Comparison of ENCODE assay signal across 12 cellular contexts in the genomic region with DNA sequence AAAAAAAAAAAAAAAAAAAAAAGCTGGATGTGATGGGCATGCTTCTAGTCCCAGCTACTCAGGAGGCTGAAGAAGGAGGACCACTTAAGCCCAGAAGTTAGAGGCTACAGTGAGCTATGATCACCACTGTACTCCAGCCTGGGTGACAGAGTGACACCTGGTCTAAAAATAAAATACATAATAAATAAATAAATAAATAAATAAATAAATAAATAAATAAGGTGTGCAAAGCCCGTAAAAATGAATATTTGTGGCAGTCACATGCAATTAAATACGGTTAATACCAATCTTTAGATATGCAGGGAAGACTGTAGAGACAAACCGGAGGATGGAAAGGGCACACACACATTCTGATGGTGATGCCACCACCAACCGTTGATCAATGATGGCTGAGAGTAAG. TPM values are rescaled to one million over a fixed set of nuclear protein-coding genes. Genes with fewer than 3 reads are reported as not detected.
"Had no signal": no experiment of that assay in that cellular context is flagged by ENCODE, and none has a peak within 500 bp of the region (broad histone marks: within the 10 kb centered on the region; RNA-seq: fewer than 3 reads in every experiment).

No MANE protein-coding gene starts in this region.

- H3K9me3 Mint-ChIP-seq: HFFc6 had no signal

- DNase-seq: GM23248, GOT3, H7, H9, HCEC 1CT, HFFc6 had no signal

- FAIRE-seq: H1, H54 had no signal

- H3K4me3 Mint-ChIP-seq: GM23338, H9, HFFc6 had no signal

- H3K9me3 ChIP-seq: HAP-1 had no signal

- H3K36me3 ChIP-seq: HAP-1 had no signal

- H3K4me1 Mint-ChIP-seq: GM23338, H9 had no signal

- H3K4me2 ChIP-seq: GM23338 had no signal

- H2AFZ ChIP-seq: GM23248, GM23338 had no signal

- H3K9ac ChIP-seq: GM23248 had no signal

- H3K4me3 ChIP-seq: GM23248, GM23338, HAP-1 had no signal

- ATAC-seq: GM23338, HCT116 had no signal

- H3K27ac ChIP-seq: GM23248 had no signal

- H3K27ac Mint-ChIP-seq: GM23338, H9, HFFc6 had no signal

- H3K4me1 ChIP-seq: HAP-1 had no signal

RNA-seq across cellular contexts. Expression of a gene that starts 26.2 kb away (rescaled TPM):
- total RNA-seq: GM23248, GM23338, H1, H4, H7, H9, HFFc6 had no signal
- polyA plus RNA-seq: GM23248, GM23338, H1 had no signal
